In the genomic region with DNA sequence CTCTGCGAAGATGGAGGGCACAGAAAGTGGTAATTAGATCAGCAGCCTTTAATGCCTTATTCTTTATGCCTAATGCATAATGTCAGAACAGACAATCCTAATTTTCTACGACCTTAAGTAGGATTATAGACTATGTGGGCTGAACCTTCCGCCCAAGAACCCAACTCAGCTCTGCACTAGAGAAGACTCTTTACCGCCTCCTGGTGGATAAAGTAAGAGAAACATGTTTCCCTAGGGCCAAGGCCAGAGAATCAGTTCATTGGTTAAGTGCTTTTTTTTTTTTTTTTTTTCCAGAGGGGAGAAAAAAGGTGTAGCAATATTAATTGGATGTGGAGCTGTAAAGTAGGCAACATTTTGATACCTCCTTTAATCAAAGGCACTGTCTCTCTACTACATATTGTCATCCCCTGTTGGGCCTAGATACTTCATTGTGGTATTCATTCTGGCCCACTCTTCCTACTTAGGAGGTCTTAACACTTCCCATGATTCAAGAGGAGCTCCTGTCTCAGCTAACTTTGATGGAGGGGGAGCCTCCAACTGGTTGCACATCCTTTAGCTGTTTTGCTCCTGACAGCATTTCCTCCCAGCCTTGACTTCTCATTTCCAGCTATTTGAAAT, we compare ENCODE assay signal across 9 cellular contexts.
A peak's percentile ranks its signal among the peaks of the same experiment; 100 is the strongest.
DNase-seq lines count a peak whose midpoint lies in the region; TF ChIP-seq lines count a peak whose summit lies in the region.
"Had no signal": no experiment of that assay in that cellular context is flagged by ENCODE, and none has a peak within 500 bp of the region (broad histone marks: within the 10 kb centered on the region; RNA-seq: fewer than 3 reads in every experiment).

No MANE protein-coding gene starts in this region.

- H3K4me3 Mint-ChIP-seq in neural progenitor cell = no peak overlapping the region

- H3K4me1 Mint-ChIP-seq in neural progenitor cell = no peaks in the 10 kb centered on the region

- H3K4me3 ChIP-seq in Jurkat, Clone E6-1 (ENCODE audit: low read length) = no peak overlapping the region
- H3K4me3 ChIP-seq in neural progenitor cell = no peak overlapping the region

- no peak overlapping the region for H3K4me2 ChIP-seq in neural progenitor cell

- DNase-seq in SHP77 (lab: John Stamatoyannopoulos, UW) (peak; percentile 2 to 5), SHP77 treated with DMSO at 0.1 percent for 48 hours (lab: John Stamatoyannopoulos, UW) (no peak), cerebellar cortex (ENCODE audit: low spot score) (peak; percentile 13), neural progenitor cell (ENCODE audit: low spot score) (peak; percentile 86), NCI-H1092 (lab: John Stamatoyannopoulos, UW) (no peak), head of caudate nucleus (no peak), posterior vena cava (ENCODE audit: low spot score) (no peak)
- DNase-seq in Jurkat, Clone E6-1 (ENCODE audit: low read depth, low spot score) = peak; percentile 57
- DNase-seq: NCI-H2171 treated with DMSO at 0.1 percent for 48 hours had no signal

- H3K27me3 ChIP-seq in neural progenitor cell = peaks cover 8% of the 10 kb centered on the region

- no peaks in the 10 kb centered on the region for H3K9me3 ChIP-seq in neural progenitor cell (ENCODE audit: low read depth)

- H3K27ac ChIP-seq in neural progenitor cell = no peak overlapping the region

- H3K9ac ChIP-seq in neural progenitor cell = no peak overlapping the region

- H3K36me3 ChIP-seq in neural progenitor cell = no peaks in the 10 kb centered on the region

- TF ChIP-seq CTCF in neural progenitor cell (IDR thresholded peaks at IDR 0.05) = peak; percentile 77

- no peaks in the 10 kb centered on the region for H3K36me3 Mint-ChIP-seq in neural progenitor cell

- H3K27me3 Mint-ChIP-seq in neural progenitor cell (ENCODE audit: insufficient read depth, low read depth) = peaks cover 2% of the 10 kb centered on the region

- H2AFZ ChIP-seq in neural progenitor cell (replicated peaks) = peak overlapping the region; percentile 15

- intact Hi-C loops in head of caudate nucleus (cut with DNase I) = no loop called here
- intact Hi-C loops in posterior vena cava (cut with DNase I) = no loop called here

- H3K9me3 Mint-ChIP-seq in neural progenitor cell = no peaks in the 10 kb centered on the region

- H3K27ac Mint-ChIP-seq in neural progenitor cell = no peak overlapping the region

- H3F3A ChIP-seq in neural progenitor cell (ENCODE audit: low read depth) = no peaks in the 10 kb centered on the region

- no peaks in the 10 kb centered on the region for H4K20me1 ChIP-seq in neural progenitor cell (ENCODE audit: low read depth)

- no peaks in the 10 kb centered on the region for H3K4me1 ChIP-seq in neural progenitor cell

- H3K79me2 ChIP-seq in neural progenitor cell (ENCODE audit: low read depth) = no peaks in the 10 kb centered on the region

Comparison
In these comparisons a context has a peak if more than half of its experiments do, and no peak if none do; other contexts are left out.
1. DNase-seq: peak in SHP77 (2 of 2), Jurkat, Clone E6-1 (single experiment), cerebellar cortex (single experiment) and neural progenitor cell (single experiment); none in SHP77 treated with DMSO at 0.1 percent for 48 hours (single experiment), NCI-H1092 (single experiment), head of caudate nucleus (0 of 42) and posterior vena cava (single experiment).